ENCODE assay signal across 10 cellular contexts in genomic region chr1:232868793-232869491, GRCh38.
DNase-seq lines count a peak whose midpoint lies in the region; ATAC-seq, FAIRE-seq and TF ChIP-seq lines count a peak whose summit lies in the region.
"Had no signal": no experiment of that assay in that cellular context is flagged by ENCODE, and none has a peak within 500 bp of the region (broad histone marks: within the 10 kb centered on the region; RNA-seq: fewer than 3 reads in every experiment).

No MANE protein-coding gene starts in this region.

- H3K36me3 ChIP-seq in breast epithelium: no peaks in the 10 kb centered on the region

- H3K4me3 Mint-ChIP-seq in osteocyte (ENCODE audit: unreplicated experiment): no peak overlapping the region
- H3K4me3 Mint-ChIP-seq: naive B cell; stimulated activated naive CD8-positive, alpha-beta T cell treated with anti-CD3 and anti-CD28 coated beads, Interleukin-15, Interleukin-2, amounts not matched to agents 100 ng/mL and 50 ng/mL, for 24 hours had no signal

- no peaks in the 10 kb centered on the region for H3K27me3 ChIP-seq in breast epithelium

- H3K27ac Mint-ChIP-seq in osteocyte (ENCODE audit: unreplicated experiment): peak overlapping the region; percentile 54
- H3K27ac Mint-ChIP-seq: naive B cell; stimulated activated naive CD8-positive, alpha-beta T cell treated with anti-CD3 and anti-CD28 coated beads, Interleukin-15, Interleukin-2, amounts not matched to agents 100 ng/mL and 50 ng/mL, for 24 hours had no signal

- no peaks in the 10 kb centered on the region for H3K36me3 Mint-ChIP-seq in osteocyte (ENCODE audit: unreplicated experiment)
- H3K36me3 Mint-ChIP-seq: naive B cell had no signal

- H3K9me3 Mint-ChIP-seq in osteocyte (ENCODE audit: unreplicated experiment): no peaks in the 10 kb centered on the region
- H3K9me3 Mint-ChIP-seq: naive B cell; stimulated activated naive CD8-positive, alpha-beta T cell treated with anti-CD3 and anti-CD28 coated beads, Interleukin-15, Interleukin-2, amounts not matched to agents 100 ng/mL and 50 ng/mL, for 24 hours had no signal

- H3K9me3 ChIP-seq in breast epithelium: no peaks in the 10 kb centered on the region

- H3K4me1 ChIP-seq in breast epithelium: peaks cover 0 to 7% of the 10 kb centered on the region in 2 donors

- peaks cover 9% of the 10 kb centered on the region for H3K27me3 Mint-ChIP-seq in osteocyte (ENCODE audit: unreplicated experiment)

- H3K4me1 Mint-ChIP-seq in osteocyte (ENCODE audit: unreplicated experiment): peaks cover 33% of the 10 kb centered on the region
- H3K4me1 Mint-ChIP-seq: naive B cell had no signal

- no peak for FAIRE-seq in GM19239 (lab: Jason Lieb, UNC)

- TF ChIP-seq CTCF in breast epithelium (IDR thresholded peaks at IDR 0.05) (no peak), osteocyte (IDR thresholded peaks at IDR 0.05) (no peak), GM10266 (IDR thresholded peaks at IDR 0.05; ENCODE audit: control insufficient read depth, insufficient read depth, low read depth, missing control alignments) (no peak)

- intact Hi-C loops in breast epithelium (cut with DNase I; ENCODE audit: low total_unique reads): no loop called here

- DNase-seq in GM04503 (ENCODE audit: low read depth) (peak; percentile 97), NCI-H2081 treated with DMSO at 0.1 percent for 48 hours (lab: John Stamatoyannopoulos, UW) (peak; percentile 24), breast epithelium (ENCODE audit: low spot score in 2 of 2) (peak; percentile 64 to 83), osteocyte (ENCODE audit: extremely low spot score, unreplicated experiment) (no peak), GM10266 (ENCODE audit: extremely low spot score) (no peak), GM19239 (ENCODE audit: insufficient read length, low spot score) (no peak)
- DNase-seq: naive B cell had no signal

- H3K27ac ChIP-seq in breast epithelium: peak overlapping the region; percentile 53 to 66

- ATAC-seq in GM21390 (IDR thresholded peaks at IDR 0.05; ENCODE audit: unreplicated experiment): no peak
- ATAC-seq in GM18907 (IDR thresholded peaks at IDR 0.05; ENCODE audit: unreplicated experiment): no peak

- H3K4me3 ChIP-seq in breast epithelium: no peak overlapping the region

- TF ChIP-seq POLR2A in breast epithelium (IDR thresholded peaks at IDR 0.05): peak; percentile 27

Comparison
In these comparisons a context has a peak if more than half of its experiments do, and no peak if none do; other contexts are left out.
1. DNase-seq: peak in GM04503 (single experiment), NCI-H2081 treated with DMSO at 0.1 percent for 48 hours (single experiment) and breast epithelium (2 of 2); none in osteocyte (single experiment), GM10266 (single experiment) and GM19239 (single experiment).